ENCODE assay signal across 9 cellular contexts in genomic region chr1:25543106-25543424, GRCh38. TPM values are rescaled to one million over a fixed set of nuclear protein-coding genes. Genes with fewer than 3 reads are reported as not detected.
DNase-seq lines count a peak whose midpoint lies in the region; ATAC-seq, FAIRE-seq and TF ChIP-seq lines count a peak whose summit lies in the region.
"Had no signal": no experiment of that assay in that cellular context is flagged by ENCODE, and none has a peak within 500 bp of the region (broad histone marks: within the 10 kb centered on the region; RNA-seq: fewer than 3 reads in every experiment).

No MANE protein-coding gene starts in this region.

- H3K4me1 ChIP-seq in ACC112 (ENCODE audit: control insufficient read depth, insufficient read depth, low read length, unreplicated experiment) (peaks cover 7% of the 10 kb centered on the region), aorta (ENCODE audit: control insufficient read depth in 1 of 2, insufficient read depth in 2 of 2, low read length in 2 of 2) (no peaks in the 10 kb centered on the region), small intestine (ENCODE audit: control insufficient read depth in 2 of 2, insufficient read depth in 1 of 2, low read depth in 1 of 2, low read length in 1 of 2) (peaks cover 0 to 8% of the 10 kb centered on the region in 2 donors)

- no peak for ATAC-seq in aorta (ENCODE audit: low FRiP score)
- no peak for ATAC-seq in GM21360 (IDR thresholded peaks at IDR 0.05; ENCODE audit: unreplicated experiment)

- H3K4me3 Mint-ChIP-seq in IgD-negative memory B cell (peak overlapping the region; percentile 75 to 92 (median 84)), nephron (peak overlapping the region; percentile 77 to 88 (median 85))

- H3K36me3 ChIP-seq in ACC112 (ENCODE audit: insufficient read depth, low read length), result no peaks in the 10 kb centered on the region
- H3K36me3 ChIP-seq in aorta (ENCODE audit: control insufficient read depth in 1 of 2, insufficient read depth in 2 of 2, low read length in 1 of 2), result no peaks in the 10 kb centered on the region
- H3K36me3 ChIP-seq in small intestine (ENCODE audit: control insufficient read depth in 2 of 2, insufficient read depth in 2 of 2, low read length in 2 of 2), result no peaks in the 10 kb centered on the region

- H3K79me2 ChIP-seq in ACC112 (ENCODE audit: control insufficient read depth, insufficient read depth, low read length, unreplicated experiment), result no peaks in the 10 kb centered on the region

- H3K36me3 Mint-ChIP-seq in IgD-negative memory B cell (no peaks in the 10 kb centered on the region), nephron (ENCODE audit: low read depth) (no peaks in the 10 kb centered on the region)

- intact Hi-C loops in aorta (cut with DNase I), result loop anchor here in 1 of 2 donors (10.0 kb wide), 1 partner anchor 58 kb away; no protein-coding TSS in a partner anchor

- no peak for DNase-seq in aorta
- DNase-seq in GM03348 (ENCODE audit: low spot score), result no peak
- DNase-seq in small intestine, result no peak
- DNase-seq: cortex of kidney had no signal

- H3K9me3 Mint-ChIP-seq in IgD-negative memory B cell (no peaks in the 10 kb centered on the region), nephron (no peaks in the 10 kb centered on the region)

- H3K27me3 ChIP-seq in ACC112 (ENCODE audit: insufficient read depth, low read length), result no peaks in the 10 kb centered on the region
- no peaks in the 10 kb centered on the region for H3K27me3 ChIP-seq in aorta (ENCODE audit: control insufficient read depth in 1 of 2, insufficient read depth in 2 of 2, low read length in 1 of 2)
- H3K27me3 ChIP-seq in small intestine (ENCODE audit: control insufficient read depth in 2 of 2, insufficient read depth in 2 of 2, low read length in 2 of 2), result no peaks in the 10 kb centered on the region

- FAIRE-seq in small intestine (lab: Jason Lieb, UNC), result no peak

- H3K4me1 Mint-ChIP-seq in IgD-negative memory B cell (peaks cover 10 to 28% (median 14%) of the 10 kb centered on the region in 3 donors), nephron (peaks cover 14% of the 10 kb centered on the region)

- H3K27ac Mint-ChIP-seq in IgD-negative memory B cell, result peak overlapping the region in 1 of 3 donors; percentile 49
- H3K27ac Mint-ChIP-seq in nephron, result peak overlapping the region in 1 of 3 experiments; percentile 16

- H3K4me3 ChIP-seq in ACC112 (ENCODE audit: low read depth, low read length) (peak overlapping the region; percentile 85), aorta (ENCODE audit: low read length in 2 of 2) (peak overlapping the region in 1 of 2 donors; percentile 93), small intestine (ENCODE audit: low read depth in 1 of 2, low read length in 2 of 2) (no peak overlapping the region)

- H3K9me3 ChIP-seq in aorta (ENCODE audit: control insufficient read depth, low read length) (no peaks in the 10 kb centered on the region), small intestine (ENCODE audit: control insufficient read depth, low read depth) (no peaks in the 10 kb centered on the region)

- H2AFZ ChIP-seq in ACC112 (ENCODE audit: low read length, unreplicated experiment), result no peak overlapping the region

- WGBS in aorta, 2 donors, result 27% methylated on average over 7 of the region's 7 CpGs
- 20 to 24% (median 22%) methylated on average over 7 of the region's 7 CpGs for WGBS in small intestine, 3 donors

- H3K27me3 Mint-ChIP-seq in IgD-negative memory B cell, result no peaks in the 10 kb centered on the region
- peaks cover 10% of the 10 kb centered on the region for H3K27me3 Mint-ChIP-seq in nephron (ENCODE audit: low read depth)

- TF ChIP-seq CTCF in nephron (IDR thresholded peaks at IDR 0.05; ENCODE audit: unreplicated experiment in 3 of 3), result no peak

- H3K27ac ChIP-seq in ACC112 (ENCODE audit: low read depth, low read length) (no peak overlapping the region), cingulate gyrus (ENCODE audit: low read depth, low read length) (peak overlapping the region; percentile 61), aorta (ENCODE audit: low read depth in 1 of 2, low read length in 2 of 2) (peak overlapping the region in 1 of 2 donors; percentile 90), small intestine (ENCODE audit: low read depth in 1 of 2, low read length in 1 of 2) (no peak overlapping the region)

RNA-seq across cellular contexts. Expression of gene LDLRAP1, which starts 0.3 kb away (rescaled TPM):
- polyA plus RNA-seq in IgD-negative memory B cell (60.5 TPM), aorta (10 to 100 TPM; 17.5 to 33.9 TPM), small intestine (10 to 100 TPM in 2 of 3 donors, 1 to 10 TPM in 1; 9.5 to 18.2 (median 13.0) TPM)
- total RNA-seq in aorta, result 10 to 100 TPM; 25.6 to 34.7 TPM
